Comparison of ENCODE assay signal across 1 cellular context in genomic region chr11:118102721-118103261, GRCh38.
TF ChIP-seq lines count a peak whose summit lies in the region.

No MANE protein-coding gene starts in this region.

TF ChIP-seq in K562, 482 proteins besides CTCF, POLR2A, EP300 and RAD21 (continued from another document and continues in another):
- TF ChIP-seq MYC (IDR thresholded peaks at IDR 0.05; ENCODE audit: low read depth, low read length) (peak; percentile 40; the same call in 1 of the 2 replicates), MYC (CRISPR knock-in tag; IDR thresholded peaks at IDR 0.05; ENCODE audit: borderline replicate concordance, low read depth) (no peak), NCOA6 (IDR thresholded peaks at IDR 0.05) (no peak), CHD4 (IDR thresholded peaks at IDR 0.05; ENCODE audit: insufficient read depth, insufficient replicate concordance, low read depth, low read length, poor library complexity, severe bottlenecking) (no peak), HSF4 (CRISPR knock-in tag; IDR thresholded peaks at IDR 0.05; ENCODE audit: borderline replicate concordance) (no peak), HNRNPK (IDR thresholded peaks at IDR 0.05; ENCODE audit: low read depth, low read length, poor library complexity, severe bottlenecking) (no peak), HMGXB4 (CRISPR knock-in tag; IDR thresholded peaks at IDR 0.05) (no peak), SMAD1 (IDR thresholded peaks at IDR 0.05; ENCODE audit: low read depth, low read length, partially characterized antibody) (no peak), FOXK2 (conservative IDR thresholded peaks at IDR 0.05 in 1 of 2, IDR thresholded peaks at IDR 0.05 in 1 of 2; ENCODE audit: low read depth in 2 of 2) (0 out of 4 replicates have a peak, but pooled peaks of 1 of the 2 experiments have one; percentile 28), TSC22D4 (tag; IDR thresholded peaks at IDR 0.05) (no peak), CBX2 (IDR thresholded peaks at IDR 0.05; ENCODE audit: insufficient read depth, low read length, poor library complexity, severe bottlenecking) (no peak), MEF2A (IDR thresholded peaks at IDR 0.05; ENCODE audit: control insufficient read depth, low read depth, low read length) (no peak), IRF1 (CRISPR knock-in tag; IDR thresholded peaks at IDR 0.05; ENCODE audit: borderline replicate concordance) (no peak), ZZZ3 (IDR thresholded peaks at IDR 0.05) (no peak), NR2C1 (IDR thresholded peaks at IDR 0.05) (peak; percentile 40; the same call in 1 of the 2 replicates), NR2C1 (tag; IDR thresholded peaks at IDR 0.05) (0 out of 2 replicates have a peak, but pooled peaks have one; percentile 18), ZNF224 (CRISPR knock-in tag; IDR thresholded peaks at IDR 0.05) (no peak), PYGO2 (tag; IDR thresholded peaks at IDR 0.05) (no peak), ZNF717 (CRISPR knock-in tag; IDR thresholded peaks at IDR 0.05) (no peak), SMAD4 (CRISPR knock-in tag; conservative IDR thresholded peaks at IDR 0.05) (peak; percentile 87), CHCHD3 (CRISPR knock-in tag; IDR thresholded peaks at IDR 0.05) (no peak), ZBTB26 (CRISPR knock-in tag; IDR thresholded peaks at IDR 0.05) (no peak), HDAC3 (IDR thresholded peaks at IDR 0.05; ENCODE audit: borderline replicate concordance, partially characterized antibody) (peak; percentile 25), ATF6 (CRISPR knock-in tag; IDR thresholded peaks at IDR 0.05) (no peak), ZFPM2 (CRISPR knock-in tag; IDR thresholded peaks at IDR 0.05) (no peak), ID3 (CRISPR knock-in tag; IDR thresholded peaks at IDR 0.05) (no peak), ID3 (tag; IDR thresholded peaks at IDR 0.05) (no peak), ZNF184 (CRISPR knock-in tag; IDR thresholded peaks at IDR 0.05) (no peak), RFX1 (IDR thresholded peaks at IDR 0.05) (no peak), ZNF175 (CRISPR knock-in tag; IDR thresholded peaks at IDR 0.05; ENCODE audit: low read depth) (no peak), ZBTB40 (IDR thresholded peaks at IDR 0.05) (no peak; the same call in 1 of the 2 replicates), ZBTB40 (CRISPR knock-in tag; IDR thresholded peaks at IDR 0.05) (no peak), TAF9B (IDR thresholded peaks at IDR 0.05; ENCODE audit: partially characterized antibody) (no peak), ZNF551 (CRISPR knock-in tag; IDR thresholded peaks at IDR 0.05) (no peak), ZKSCAN3 (CRISPR knock-in tag; IDR thresholded peaks at IDR 0.05) (no peak), MEF2D (tag; conservative IDR thresholded peaks at IDR 0.05; ENCODE audit: low read depth) (no peak), CHAMP1 (IDR thresholded peaks at IDR 0.05) (no peak), SP1 (CRISPR knock-in tag; IDR thresholded peaks at IDR 0.05) (no peak), FOXJ3 (CRISPR knock-in tag; IDR thresholded peaks at IDR 0.05) (no peak), ZFX (CRISPR knock-in tag; IDR thresholded peaks at IDR 0.05) (0 out of 2 replicates have a peak, but pooled peaks have one; percentile 22), PREB (CRISPR knock-in tag; IDR thresholded peaks at IDR 0.05) (no peak), TEAD4 (IDR thresholded peaks at IDR 0.05; ENCODE audit: low read length) (peak; percentile 28; the same call in 1 of the 2 replicates), TEAD4 (CRISPR knock-in tag; IDR thresholded peaks at IDR 0.05; ENCODE audit: borderline replicate concordance) (no peak), THRAP3 (IDR thresholded peaks at IDR 0.05; ENCODE audit: borderline replicate concordance) (no peak), DLX4 (CRISPR knock-in tag; IDR thresholded peaks at IDR 0.05) (no peak)
